Comparison of ENCODE assay signal across 8 cellular contexts in genomic region chr12:27243804-27244679, GRCh38. TPM values are rescaled to one million over a fixed set of nuclear protein-coding genes. Genes with fewer than 3 reads are reported as not detected.
DNase-seq lines count a peak whose midpoint lies in the region; ATAC-seq and TF ChIP-seq lines count a peak whose summit lies in the region.

Gene STK38L (plus strand): TSS chr12:27244286. CDS start chr12:27297721, 53,435 bp downstream.

- H3K4me2 ChIP-seq in GM23248 (ENCODE audit: unreplicated experiment): peak within 1 kb of the TSS; percentile 83

- no peaks in the 10 kb centered on the region for H3K27me3 ChIP-seq in GM23248 (replicated peaks; ENCODE audit: insufficient read depth)

- no peaks in the 10 kb centered on the region for H3K9me2 ChIP-seq in GM23248 (ENCODE audit: insufficient read depth)

- in situ Hi-C loops in GM23248 (cut with MboI): no loop called here

- peak within 1 kb of the TSS; percentile 96 for H3K4me3 Mint-ChIP-seq in activated T-helper 2 cell treated with anti-CD3 and anti-CD28 coated beads, Interferon-gamma antibody, Interleukin-2, Interleukin-4, amounts not matched to agents 10 μg/mL and 5 μg/mL and 100 μg/mL, durations not matched to agents 14 hours and 24 hours and 36 hours (ENCODE audit: low read depth)
- peak within 1 kb of the TSS; percentile 98 for H3K4me3 Mint-ChIP-seq in natural killer cell

- peaks cover 35% of the 10 kb centered on the region for H3K4me1 Mint-ChIP-seq in activated T-helper 2 cell treated with anti-CD3 and anti-CD28 coated beads, Interferon-gamma antibody, Interleukin-2, Interleukin-4, amounts not matched to agents 10 μg/mL and 5 μg/mL and 100 μg/mL, durations not matched to agents 14 hours and 24 hours and 36 hours (ENCODE audit: low read depth)
- peaks cover 32% of the 10 kb centered on the region in 2 donors for H3K4me1 Mint-ChIP-seq in natural killer cell

- CTCF ChIA-PET in RWPE1 (lab: Yijun Ruan, JAX): interaction anchor here (0.6 to 1.2 kb wide), 3 partner anchors 8 to 619 kb away, joined by 3 to 5 read pairs (median 4); no protein-coding TSS in a partner anchor

- no peaks in the 10 kb centered on the region for H4K20me1 ChIP-seq in GM23248 (ENCODE audit: insufficient read depth)

- peaks cover 43% of the 10 kb centered on the region for H3K79me2 ChIP-seq in GM23248 (ENCODE audit: insufficient read depth)

- H3K9me3 ChIP-seq in GM23248 (ENCODE audit: low read depth): no peaks in the 10 kb centered on the region

- DNase-seq in EL (peak; percentile 93), GM23248 (peak; percentile 98), Kasumi-1 (lab: John Stamatoyannopoulos, UW) (peak; percentile 91 to 93), RWPE1 (ENCODE audit: low spot score) (peak; percentile 88), fibroblast of mammary gland (ENCODE audit: low read depth) (peak; percentile 95), natural killer cell (peak; percentile 98)
- DNase-seq in activated T-helper 2 cell treated with anti-CD3 and anti-CD28 coated beads, Interferon-gamma antibody, Interleukin-2, Interleukin-4, amounts not matched to agents 10 μg/mL and 5 μg/mL and 100 μg/mL, durations not matched to agents 14 hours and 24 hours and 36 hours (ENCODE audit: low spot score): peak; percentile 96
- peak; percentile 95 for DNase-seq in stimulated activated naive CD4-positive, alpha-beta T cell treated with Interleukin-2 at 50 U/mL for 16 hours (lab: John Stamatoyannopoulos, UW)

- POLR2A ChIA-PET in RWPE1 (lab: Yijun Ruan, JAX; ENCODE audit: low non-redundant PET): interaction anchor here (0.6 to 0.9 kb wide), 4 partner anchors 10 to 114 kb away, joined by 3 to 5 read pairs (median 3); no protein-coding TSS in a partner anchor

- WGBS in GM23248 (ENCODE audit: low coverage in 1 of 2, low lambda C conversion rate in 2 of 2, missing lambda C conversion rate in 2 of 2), 2 experiments: 12 to 14% methylated on average over 46 to 49 of the region's 69 CpGs

- peaks cover 21% of the 10 kb centered on the region for H3F3A ChIP-seq in GM23248 (ENCODE audit: insufficient read depth)

- peak within 1 kb of the TSS; percentile 99 for H2AFZ ChIP-seq in GM23248

- H3K4me1 ChIP-seq in GM23248 (ENCODE audit: insufficient read depth): peaks cover 22% of the 10 kb centered on the region

- intact Hi-C loops in activated T-helper 2 cell treated with anti-CD3 and anti-CD28 coated beads, Interferon-gamma antibody, Interleukin-2, Interleukin-4, amounts not matched to agents 10 μg/mL and 5 μg/mL and 100 μg/mL, durations not matched to agents 14 hours and 24 hours and 36 hours (cut with micrococcal nuclease): loop anchor here (1.0 to 10.0 kb wide), 6 partner anchors 35 to 1008 kb away; partner anchors contain the start of genes BMAL2, FGFR1OP2, INTS13 and TM7SF3
- intact Hi-C loops in natural killer cell (cut with micrococcal nuclease): loop anchor here (1.0 kb wide), 2 partner anchors 230 to 306 kb away; partner anchors contain the start of genes FGFR1OP2 and TM7SF3

- peak within 1 kb of the TSS; percentile 94 for H3K27ac Mint-ChIP-seq in activated T-helper 2 cell treated with anti-CD3 and anti-CD28 coated beads, Interferon-gamma antibody, Interleukin-2, Interleukin-4, amounts not matched to agents 10 μg/mL and 5 μg/mL and 100 μg/mL, durations not matched to agents 14 hours and 24 hours and 36 hours
- peak within 1 kb of the TSS; percentile 92 to 94 for H3K27ac Mint-ChIP-seq in natural killer cell

- peaks cover 11% of the 10 kb centered on the region for H3K36me3 Mint-ChIP-seq in activated T-helper 2 cell treated with anti-CD3 and anti-CD28 coated beads, Interferon-gamma antibody, Interleukin-2, Interleukin-4, amounts not matched to agents 10 μg/mL and 5 μg/mL and 100 μg/mL, durations not matched to agents 14 hours and 24 hours and 36 hours (ENCODE audit: low read depth)
- H3K36me3 Mint-ChIP-seq in natural killer cell: no peaks in the 10 kb centered on the region

- H3K4me3 ChIP-seq in GM23248: peak within 1 kb of the TSS; percentile 89
- peak within 1 kb of the TSS; percentile 86 for H3K4me3 ChIP-seq in fibroblast of mammary gland (ENCODE audit: control insufficient read depth, low read depth, low read length)

- H3K27ac ChIP-seq in GM23248 (peak within 1 kb of the TSS; percentile 80), RWPE1 (peak within 1 kb of the TSS; percentile 81)

- peaks cover 6% of the 10 kb centered on the region for H3K9me3 Mint-ChIP-seq in activated T-helper 2 cell treated with anti-CD3 and anti-CD28 coated beads, Interferon-gamma antibody, Interleukin-2, Interleukin-4, amounts not matched to agents 10 μg/mL and 5 μg/mL and 100 μg/mL, durations not matched to agents 14 hours and 24 hours and 36 hours
- H3K9me3 Mint-ChIP-seq in natural killer cell: no peaks in the 10 kb centered on the region

- no peaks in the 10 kb centered on the region for H3K36me3 ChIP-seq in GM23248 (ENCODE audit: low read depth)

- ATAC-seq in natural killer cell: peak; percentile 96 to 99 (median 96)

- peak within 1 kb of the TSS; percentile 92 for H3K9ac ChIP-seq in GM23248

- TF ChIP-seq CTCF in RWPE1 (conservative IDR thresholded peaks at IDR 0.05; ENCODE audit: low read depth) (no peak), fibroblast of mammary gland (conservative IDR thresholded peaks at IDR 0.05; ENCODE audit: control insufficient read depth, insufficient read depth, low read depth, low read length) (peak; percentile 6), natural killer cell (IDR thresholded peaks at IDR 0.05) (no peak)

- H3K27me3 Mint-ChIP-seq in activated T-helper 2 cell treated with anti-CD3 and anti-CD28 coated beads, Interferon-gamma antibody, Interleukin-2, Interleukin-4, amounts not matched to agents 10 μg/mL and 5 μg/mL and 100 μg/mL, durations not matched to agents 14 hours and 24 hours and 36 hours (ENCODE audit: low read depth): no peaks in the 10 kb centered on the region
- no peaks in the 10 kb centered on the region for H3K27me3 Mint-ChIP-seq in natural killer cell (ENCODE audit: low read depth in 2 of 2)

RNA-seq across cellular contexts. Expression of gene STK38L, which starts in this region (rescaled TPM):
- 16.8 and 38.7 TPM in 2 replicates for total RNA-seq in GM23248 (2014; rRNA removed; shearing (Covaris generic))
- polyA plus RNA-seq in GM23248 (2016; fragmentation: Nextera tagmentation; extraction: Ambion mirVana): 16.0 and 19.9 TPM in 2 replicates
- total RNA-seq in activated T-helper 2 cell treated with anti-CD3 and anti-CD28 coated beads, Interferon-gamma antibody, Interleukin-2, Interleukin-4, amounts not matched to agents 10 μg/mL and 5 μg/mL and 100 μg/mL, durations not matched to agents 14 hours and 24 hours and 36 hours: 23.4 and 24.2 TPM in 2 replicates
- 10 to 100 TPM; 14.0 to 17.0 (median 15.0) TPM for total RNA-seq in natural killer cell

Comparison
In these comparisons a context has a peak if more than half of its experiments do, and no peak if none do; other contexts are left out.
1. Peak in every context shown above with its lines: DNase-seq, ATAC-seq, H3K4me3 ChIP-seq and H3K27ac ChIP-seq.